23 cellular contexts compared by ENCODE assay signal in genomic region chr18:12023375-12023774, GRCh38. TPM values are rescaled to one million over a fixed set of nuclear protein-coding genes. Genes with fewer than 3 reads are reported as not detected.
DNase-seq lines count a peak whose midpoint lies in the region; ATAC-seq and TF ChIP-seq lines count a peak whose summit lies in the region.
"Had no signal": no experiment of that assay in that cellular context is flagged by ENCODE, and none has a peak within 500 bp of the region (broad histone marks: within the 10 kb centered on the region; RNA-seq: fewer than 3 reads in every experiment).

No MANE protein-coding gene starts in this region.

- H3K27me3 ChIP-seq in breast epithelium: no peaks in the 10 kb centered on the region
- H3K27me3 ChIP-seq: MG63 had no signal

- H3K9me3 Mint-ChIP-seq in MCF 10A (ENCODE audit: unreplicated experiment): no peaks in the 10 kb centered on the region
- H3K9me3 Mint-ChIP-seq in activated CD4-positive, alpha-beta T cell treated with anti-CD3 and anti-CD28 coated beads, Interleukin-2, amount 10 ng/mL, durations not matched to agents 7 days and 5 days: no peaks in the 10 kb centered on the region
- H3K9me3 Mint-ChIP-seq: CD8-positive, alpha-beta T cell had no signal

- CTCF ChIA-PET in MCF 10A (lab: Yijun Ruan, JAX): interaction anchor here (0.7 to 2.3 kb wide), 2 partner anchors 16 to 43 kb away, joined by 3 to 14 read pairs; no protein-coding TSS in a partner anchor
- CTCF ChIA-PET in activated CD4-positive, alpha-beta T cell treated with anti-CD3 and anti-CD28 coated beads, Interleukin-2, amount 10 ng/mL, durations not matched to agents 7 days and 5 days (lab: Charles Lee): no interaction called here

- H3K4me1 ChIP-seq in breast epithelium: no peaks in the 10 kb centered on the region

- BruUV-seq in MCF 10A (replicated peaks; lab: Mats Ljungman, UMichigan): no TSS peak

- POLR2A ChIA-PET in MCF 10A (lab: Yijun Ruan, JAX): interaction anchor here (0.7 to 1.7 kb wide), 6 partner anchors 13 to 76 kb away, joined by 3 to 5 read pairs (median 4); partner anchors contain the start of gene IMPA2
- POLR2A ChIA-PET in activated CD4-positive, alpha-beta T cell treated with anti-CD3 and anti-CD28 coated beads, Interleukin-2, amount 10 ng/mL, durations not matched to agents 7 days and 5 days (lab: Charles Lee): no interaction called here

- H3K27ac ChIP-seq in breast epithelium (peak overlapping the region in 1 of 2 donors; percentile 32), substantia nigra (ENCODE audit: low read depth, low read length, poor library complexity, severe bottlenecking) (no peak overlapping the region)

- intact Hi-C loops in MCF 10A (cut with micrococcal nuclease) (no loop called here), breast epithelium (cut with DNase I; ENCODE audit: low total_unique reads) (loop anchor here (10.0 kb wide), 1 partner anchor 211 kb away; no protein-coding TSS in a partner anchor)

- H3K4me3 ChIP-seq in breast epithelium: no peak overlapping the region
- H3K4me3 ChIP-seq: GM12878, MG63 had no signal

- ATAC-seq in esophagus mucosa: peak; percentile 78
- no peak for ATAC-seq in left lobe of liver
- ATAC-seq: CD8-positive, alpha-beta T cell; GM12878 had no signal

- H3K4me3 Mint-ChIP-seq in MCF 10A (ENCODE audit: unreplicated experiment): no peak overlapping the region
- H3K4me3 Mint-ChIP-seq in activated CD4-positive, alpha-beta T cell treated with anti-CD3 and anti-CD28 coated beads, Interleukin-2, amount 10 ng/mL, durations not matched to agents 7 days and 5 days: no peak overlapping the region
- H3K4me3 Mint-ChIP-seq: CD8-positive, alpha-beta T cell had no signal

- peak; percentile 41 for DNase-seq in MCF 10A (ENCODE audit: unreplicated experiment)
- DNase-seq in breast epithelium (ENCODE audit: low spot score in 2 of 2): no peak
- peak; percentile 46 for DNase-seq in mucosa of gallbladder (ENCODE audit: low spot score)
- DNase-seq in activated CD4-positive, alpha-beta T cell treated with anti-CD3 and anti-CD28 coated beads, Interleukin-2, amount 10 ng/mL, durations not matched to agents 7 days and 5 days: no peak
- DNase-seq in kidney glomerular epithelial cell (lab: John Stamatoyannopoulos, UW): no peak
- no peak for DNase-seq in substantia nigra (lab: John Stamatoyannopoulos, UW)
- DNase-seq in left lobe of liver (ENCODE audit: low spot score): no peak
- DNase-seq: 8988T; C1 segment of cervical spinal cord; CD8-positive, alpha-beta T cell; DND-41; Kasumi-1; MG63; NCI-H1417; NCI-H1694 treated with DMSO at 0.1 percent for 48 hours; NCI-H2081 treated with DMSO at 0.1 percent for 48 hours; NCI-H2171 treated with DMSO at 0.1 percent for 48 hours; NCI-H446; NCI-H526; OCI-M1; SHP77 had no signal

- no peaks in the 10 kb centered on the region for H3K9me3 ChIP-seq in breast epithelium
- H3K9me3 ChIP-seq: MG63 had no signal

- no peaks in the 10 kb centered on the region for H3K36me3 ChIP-seq in breast epithelium

- no peak overlapping the region for H3K27ac Mint-ChIP-seq in MCF 10A (ENCODE audit: low read depth, unreplicated experiment)
- H3K27ac Mint-ChIP-seq in activated CD4-positive, alpha-beta T cell treated with anti-CD3 and anti-CD28 coated beads, Interleukin-2, amount 10 ng/mL, durations not matched to agents 7 days and 5 days: no peak overlapping the region
- H3K27ac Mint-ChIP-seq: CD8-positive, alpha-beta T cell had no signal

- no peak for TF ChIP-seq POLR2A in breast epithelium (IDR thresholded peaks at IDR 0.05)

- H3K27me3 Mint-ChIP-seq in MCF 10A (ENCODE audit: insufficient read depth, unreplicated experiment): no peaks in the 10 kb centered on the region
- H3K27me3 Mint-ChIP-seq in activated CD4-positive, alpha-beta T cell treated with anti-CD3 and anti-CD28 coated beads, Interleukin-2, amount 10 ng/mL, durations not matched to agents 7 days and 5 days: no peaks in the 10 kb centered on the region

- peaks cover 9% of the 10 kb centered on the region for H3K4me1 Mint-ChIP-seq in MCF 10A (ENCODE audit: insufficient read depth, unreplicated experiment)
- H3K4me1 Mint-ChIP-seq in activated CD4-positive, alpha-beta T cell treated with anti-CD3 and anti-CD28 coated beads, Interleukin-2, amount 10 ng/mL, durations not matched to agents 7 days and 5 days: no peaks in the 10 kb centered on the region

- H3K36me3 Mint-ChIP-seq in MCF 10A (ENCODE audit: insufficient read depth, unreplicated experiment): peaks cover 6% of the 10 kb centered on the region
- peaks cover 6% of the 10 kb centered on the region for H3K36me3 Mint-ChIP-seq in activated CD4-positive, alpha-beta T cell treated with anti-CD3 and anti-CD28 coated beads, Interleukin-2, amount 10 ng/mL, durations not matched to agents 7 days and 5 days (ENCODE audit: low read depth)
- H3K36me3 Mint-ChIP-seq: CD8-positive, alpha-beta T cell had no signal

- no peak for TF ChIP-seq CTCF in MCF 10A (IDR thresholded peaks at IDR 0.05; ENCODE audit: unreplicated experiment)
- TF ChIP-seq CTCF in breast epithelium (IDR thresholded peaks at IDR 0.05): no peak

RNA-seq across cellular contexts. Expression of gene IMPA2, which starts 42.1 kb away (rescaled TPM):
- 8.8 and 12.8 TPM in 2 replicates for total RNA-seq in MCF 10A (2022)
- total RNA-seq in breast epithelium: 10 to 100 TPM; 25.2 to 26.5 (median 26.2) TPM
- total RNA-seq in esophagus mucosa: 140 TPM
- total RNA-seq in mucosa of gallbladder: 64.2 TPM
- 10 to 100 TPM; 18.6 to 20.4 TPM for total RNA-seq in activated CD4-positive, alpha-beta T cell treated with anti-CD3 and anti-CD28 coated beads, Interleukin-2, amount 10 ng/mL, durations not matched to agents 7 days and 5 days
- 51.3 TPM for total RNA-seq in left lobe of liver

Comparison
In these comparisons a context has a peak if more than half of its experiments do, and no peak if none do; other contexts are left out.
1. DNase-seq: peak in MCF 10A (single experiment) and mucosa of gallbladder (single experiment); none in breast epithelium (0 of 2), activated CD4-positive, alpha-beta T cell treated with anti-CD3 and anti-CD28 coated beads, Interleukin-2, amount 10 ng/mL, durations not matched to agents 7 days and 5 days (single experiment), kidney glomerular epithelial cell (single experiment), substantia nigra (0 of 49) and left lobe of liver (single experiment).